ENCODE assay signal across 9 cellular contexts in the genomic region with DNA sequence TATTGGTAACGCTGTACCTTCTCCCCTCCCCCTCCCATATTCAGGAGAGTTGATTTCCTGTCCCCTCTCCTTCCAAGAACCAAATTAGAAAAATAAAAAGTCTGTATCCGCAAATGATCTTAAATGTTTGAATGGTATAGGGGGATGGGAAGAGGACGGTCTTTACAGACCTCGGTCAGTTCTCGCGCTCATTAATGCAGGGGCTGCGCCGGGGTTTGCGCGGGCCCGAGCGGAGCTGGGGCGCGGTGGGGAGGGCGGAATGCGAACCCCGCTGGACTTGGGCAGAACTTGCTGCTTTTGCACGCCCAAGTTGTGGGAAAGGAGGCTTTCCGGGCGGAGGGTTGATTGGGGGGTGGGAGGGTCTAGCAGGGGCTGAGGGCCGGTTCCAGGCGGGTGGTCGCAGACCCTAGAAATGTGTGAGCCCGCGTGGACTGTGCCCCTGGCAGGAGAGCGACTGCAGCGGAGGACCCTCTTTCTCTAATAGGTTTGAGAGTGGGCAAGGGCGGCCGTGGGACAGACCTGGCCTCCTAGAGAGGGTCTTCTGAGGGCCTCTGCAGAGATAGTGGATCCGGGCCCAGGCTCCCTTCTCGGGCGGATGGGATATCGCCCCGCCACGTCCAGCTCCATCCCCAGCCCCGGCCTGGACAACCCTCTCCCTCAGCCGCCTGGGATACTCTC. TPM values are rescaled to one million over a fixed set of nuclear protein-coding genes. Genes with fewer than 3 reads are reported as not detected.
A peak's percentile ranks its signal among the peaks of the same experiment; 100 is the strongest.
DNase-seq lines count a peak whose midpoint lies in the region; ATAC-seq, FAIRE-seq and TF ChIP-seq lines count a peak whose summit lies in the region.
"Had no signal": no experiment of that assay in that cellular context is flagged by ENCODE, and none has a peak within 500 bp of the region (broad histone marks: within the 10 kb centered on the region; RNA-seq: fewer than 3 reads in every experiment).

No MANE protein-coding gene starts in this region.

- H3K4me1 ChIP-seq in mammary epithelial cell (ENCODE audit: insufficient read depth, low read length) (peaks cover 20% of the 10 kb centered on the region), keratinocyte (ENCODE audit: control insufficient read depth, extremely low read depth, insufficient read depth, low read length) (peaks cover 17% of the 10 kb centered on the region)

- no peak for FAIRE-seq in keratinocyte (lab: Jason Lieb, UNC)

- H2AFZ ChIP-seq in mammary epithelial cell (ENCODE audit: low read depth, low read length) (peak overlapping the region; percentile 92), keratinocyte (ENCODE audit: control insufficient read depth, low read length) (peak overlapping the region; percentile 71)

- H3K79me2 ChIP-seq in mammary epithelial cell (ENCODE audit: insufficient read depth, low read length): peaks cover 70% of the 10 kb centered on the region
- peaks cover 63% of the 10 kb centered on the region for H3K79me2 ChIP-seq in keratinocyte (ENCODE audit: control insufficient read depth, insufficient read depth, low read length)

- H4K20me1 ChIP-seq in mammary epithelial cell (ENCODE audit: insufficient read depth, low read length) (no peaks in the 10 kb centered on the region), keratinocyte (ENCODE audit: control insufficient read depth, extremely low read depth, insufficient read depth, low read length) (no peaks in the 10 kb centered on the region)

- no peaks in the 10 kb centered on the region for H3K9me3 ChIP-seq in mammary epithelial cell (replicated peaks; ENCODE audit: insufficient read depth, low read length)
- H3K9me3 ChIP-seq in keratinocyte (ENCODE audit: control insufficient read depth, low read depth, low read length): no peaks in the 10 kb centered on the region

- H3K9ac ChIP-seq in mammary epithelial cell (ENCODE audit: insufficient read depth, low read length) (peak overlapping the region; percentile 11), keratinocyte (ENCODE audit: control insufficient read depth, extremely low read depth, insufficient read depth, low read length) (peak overlapping the region; percentile 87)

- BruUV-seq in mammary epithelial cell (replicated peaks; lab: Mats Ljungman, UMichigan): no TSS peak

- no peak for TF ChIP-seq CTCF in mammary epithelial cell (conservative IDR thresholded peaks at IDR 0.05 in 1 of 2, IDR thresholded peaks at IDR 0.05 in 1 of 2; ENCODE audit: extremely low read depth in 1 of 2, insufficient read depth in 1 of 2, low read depth in 1 of 2, low read length in 2 of 2)
- no peak for TF ChIP-seq CTCF in keratinocyte (optimal IDR thresholded peaks at IDR 0.05 in 1 of 3, IDR thresholded peaks at IDR 0.05 in 1 of 3, conservative IDR thresholded peaks at IDR 0.05 in 1 of 3; ENCODE audit: extremely low read depth in 1 of 3, insufficient read depth in 2 of 3, low read length in 3 of 3)

- H3K4me2 ChIP-seq in mammary epithelial cell (ENCODE audit: insufficient read depth, low read depth, low read length) (peak overlapping the region; percentile 98), keratinocyte (ENCODE audit: control insufficient read depth, extremely low read depth, insufficient read depth, low read depth, low read length) (peak overlapping the region; percentile 86)

- no peaks in the 10 kb centered on the region for H3K9me1 ChIP-seq in keratinocyte (ENCODE audit: control insufficient read depth, extremely low read depth, insufficient read depth, low read length)

- ATAC-seq in GM18505 (IDR thresholded peaks at IDR 0.05; ENCODE audit: unreplicated experiment): no peak
- no peak for ATAC-seq in HG02678 (IDR thresholded peaks at IDR 0.05; ENCODE audit: unreplicated experiment)
- ATAC-seq in HG03354 (IDR thresholded peaks at IDR 0.05; ENCODE audit: poor library complexity, severe bottlenecking, unreplicated experiment): no peak

- H3K27ac ChIP-seq in mammary epithelial cell (ENCODE audit: insufficient read depth, low read depth, low read length) (no peak overlapping the region), keratinocyte (ENCODE audit: control insufficient read depth, insufficient read depth, low read length) (peak overlapping the region; percentile 54)

- CTCF ChIA-PET in mammary epithelial cell (lab: Charles Lee; ENCODE audit: low non-redundant PET): interaction anchor here (0.7 kb wide), 1 partner anchor 685 kb away, joined by 4 read pairs; no protein-coding TSS in a partner anchor

- H3K36me3 ChIP-seq in mammary epithelial cell (ENCODE audit: insufficient read depth, low read length) (peaks cover 7% of the 10 kb centered on the region), keratinocyte (ENCODE audit: control insufficient read depth in 2 of 2, extremely low read depth in 1 of 2, insufficient read depth in 2 of 2, low read length in 2 of 2) (peaks cover 6 to 13% of the 10 kb centered on the region in 2 experiments)

- no peak for TF ChIP-seq POLR2A in GM18505 (IDR thresholded peaks at IDR 0.05; ENCODE audit: borderline replicate concordance, extremely low read depth, insufficient read depth, insufficient read length)

- WGBS in mammary epithelial cell (ENCODE audit: low coverage, missing lambda C conversion rate): 89% methylated on average over 13 of the region's 37 CpGs

- H3K27me3 ChIP-seq in mammary epithelial cell (ENCODE audit: insufficient read depth, low read length): no peaks in the 10 kb centered on the region
- no peaks in the 10 kb centered on the region for H3K27me3 ChIP-seq in keratinocyte (ENCODE audit: control insufficient read depth, extremely low read depth, insufficient read depth, low read length)

- dilution Hi-C loops in mammary epithelial cell (cut with HindIII; ENCODE audit: low sequenced_read_pairs) (no loop called here), keratinocyte (cut with MboI; ENCODE audit: extremely low pct_ligation_motif_present, low sequenced_read_pairs) (no loop called here)

- in situ Hi-C loops in mammary epithelial cell (cut with MboI; ENCODE audit: low sequenced_read_pairs in 2 of 2): loop anchor here (10.0 to 25.0 kb wide), 6 partner anchors 654 to 1679 kb away; no protein-coding TSS in a partner anchor

- peak; percentile 62 for DNase-seq in HCEC 1CT
- no peak for DNase-seq in mammary epithelial cell
- no peak for DNase-seq in keratinocyte (ENCODE audit: low read depth, low spot score)
- DNase-seq in skeletal muscle cell (ENCODE audit: low read depth): no peak
- DNase-seq in activated naive CD4-positive, alpha-beta T cell (lab: John Stamatoyannopoulos, UW): no peak
- DNase-seq: activated gamma-delta T cell treated with Interleukin-2 at 50 U/mL for 16 hours had no signal

- intact Hi-C loops in mammary epithelial cell (cut with micrococcal nuclease): no loop called here

- H3K4me3 ChIP-seq in mammary epithelial cell (replicated peaks in 1 of 3; ENCODE audit: insufficient read depth in 1 of 3, low read depth in 2 of 3, low read length in 3 of 3) (peak overlapping the region; percentile 54 to 84 (median 64)), keratinocyte (ENCODE audit: control insufficient read depth in 2 of 3, extremely low read depth in 1 of 3, insufficient read depth in 2 of 3, low read depth in 1 of 3, low read length in 3 of 3) (peak overlapping the region in 2 of 3 experiments; percentile 60 to 61), skeletal muscle cell (ENCODE audit: low read depth, low read length) (peak overlapping the region; percentile 93)

RNA-seq across cellular contexts. Expression of a gene that starts 11.1 kb away (rescaled TPM):
- total RNA-seq in mammary epithelial cell: 10 to 100 TPM in 1 of 2 donors, 1 to 10 TPM in 1; 3.2 to 34.1 TPM
- 17.8 TPM for polyA plus RNA-seq in mammary epithelial cell
- polyA minus RNA-seq in mammary epithelial cell: 31.9 TPM
- 19.5 to 27.2 TPM (median 20.1 TPM) in 3 replicates for polyA plus RNA-seq in keratinocyte
- 9.7 TPM for polyA plus RNA-seq in keratinocyte (2011; ENCODE audit: low read depth)
- 26.1 and 26.9 TPM in 2 replicates for polyA plus RNA-seq in keratinocyte (2011; cell fraction: cytosol; rRNA removed)
- 40.5 and 46.0 TPM in 2 replicates for polyA plus RNA-seq in keratinocyte (2011; cell fraction: nucleus; rRNA removed)
- polyA plus RNA-seq in keratinocyte (2012; ENCODE audit: low replicate concordance): 17.2 and 43.5 TPM in 2 replicates
- 12.0 to 19.7 TPM (median 19.2 TPM) in 3 replicates for polyA minus RNA-seq in keratinocyte
- polyA minus RNA-seq in keratinocyte (2011; cell fraction: cytosol; rRNA and poly(A)+ RNA removed): 38.4 TPM
- polyA minus RNA-seq in keratinocyte (2011; cell fraction: nucleus; rRNA and poly(A)+ RNA removed): 24.0 and 24.7 TPM in 2 replicates
